1 cellular context compared by ENCODE assay signal in genomic region chr5:145835839-145836222, GRCh38.
TF ChIP-seq lines count a peak whose summit lies in the region.

No MANE protein-coding gene starts in this region.

TF ChIP-seq in HepG2, 621 proteins besides CTCF, POLR2A, EP300 and RAD21 (continues in another document):
- TF ChIP-seq ZMAT5 (CRISPR knock-in tag; IDR thresholded peaks at IDR 0.05; ENCODE audit: borderline replicate concordance, low read depth) (no peak), ZNF20 (CRISPR knock-in tag; IDR thresholded peaks at IDR 0.05) (no peak), KLF9 (CRISPR knock-in tag; IDR thresholded peaks at IDR 0.05; ENCODE audit: low read depth) (no peak), ISL2 (CRISPR knock-in tag; IDR thresholded peaks at IDR 0.05) (no peak), ZNF766 (CRISPR knock-in tag; IDR thresholded peaks at IDR 0.05; ENCODE audit: borderline replicate concordance) (0 out of 2 replicates have a peak, but pooled peaks have one; percentile 13), ZNF781 (CRISPR knock-in tag; IDR thresholded peaks at IDR 0.05; ENCODE audit: borderline replicate concordance, not compliant biosample characterization) (peak; percentile 6), ZNF557 (CRISPR knock-in tag; IDR thresholded peaks at IDR 0.05) (0 out of 2 replicates have a peak, but pooled peaks have one; percentile 49), ZNF3 (CRISPR knock-in tag; IDR thresholded peaks at IDR 0.05) (no peak), ZNF292 (CRISPR knock-in tag; IDR thresholded peaks at IDR 0.05; ENCODE audit: borderline replicate concordance, low read depth) (no peak), ARNTL (CRISPR knock-in tag; IDR thresholded peaks at IDR 0.05) (no peak), ZFAT (CRISPR knock-in tag; conservative IDR thresholded peaks at IDR 0.05) (0 out of 2 replicates have a peak, but pooled peaks have one; percentile 14), CREM (IDR thresholded peaks at IDR 0.05) (no peak), CREM (CRISPR knock-in tag; IDR thresholded peaks at IDR 0.05) (no peak), DPF2 (CRISPR knock-in tag; IDR thresholded peaks at IDR 0.05; ENCODE audit: borderline replicate concordance, low read depth) (no peak), ZZZ3 (CRISPR knock-in tag; IDR thresholded peaks at IDR 0.05; ENCODE audit: borderline replicate concordance) (0 out of 2 replicates have a peak, but pooled peaks have one; percentile 9), NFAT5 (CRISPR knock-in tag; IDR thresholded peaks at IDR 0.05) (0 out of 2 replicates have a peak, but pooled peaks have one; percentile 4), TEF (CRISPR knock-in tag; IDR thresholded peaks at IDR 0.05) (no peak), ZNF598 (CRISPR knock-in tag; IDR thresholded peaks at IDR 0.05; ENCODE audit: borderline replicate concordance) (0 out of 2 replicates have a peak, but pooled peaks have one; percentile 2)
- TF ChIP-seq, protein P1, sequence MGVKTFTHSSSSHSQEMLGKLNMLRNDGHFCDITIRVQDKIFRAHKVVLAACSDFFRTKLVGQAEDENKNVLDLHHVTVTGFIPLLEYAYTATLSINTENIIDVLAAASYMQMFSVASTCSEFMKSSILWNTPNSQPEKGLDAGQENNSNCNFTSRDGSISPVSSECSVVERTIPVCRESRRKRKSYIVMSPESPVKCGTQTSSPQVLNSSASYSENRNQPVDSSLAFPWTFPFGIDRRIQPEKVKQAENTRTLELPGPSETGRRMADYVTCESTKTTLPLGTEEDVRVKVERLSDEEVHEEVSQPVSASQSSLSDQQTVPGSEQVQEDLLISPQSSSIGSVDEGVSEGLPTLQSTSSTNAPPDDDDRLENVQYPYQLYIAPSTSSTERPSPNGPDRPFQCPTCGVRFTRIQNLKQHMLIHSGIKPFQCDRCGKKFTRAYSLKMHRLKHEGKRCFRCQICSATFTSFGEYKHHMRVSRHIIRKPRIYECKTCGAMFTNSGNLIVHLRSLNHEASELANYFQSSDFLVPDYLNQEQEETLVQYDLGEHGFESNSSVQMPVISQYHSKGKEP (CRISPR knock-in tag; IDR thresholded peaks at IDR 0.05): no peak
- TF ChIP-seq, protein P2, sequence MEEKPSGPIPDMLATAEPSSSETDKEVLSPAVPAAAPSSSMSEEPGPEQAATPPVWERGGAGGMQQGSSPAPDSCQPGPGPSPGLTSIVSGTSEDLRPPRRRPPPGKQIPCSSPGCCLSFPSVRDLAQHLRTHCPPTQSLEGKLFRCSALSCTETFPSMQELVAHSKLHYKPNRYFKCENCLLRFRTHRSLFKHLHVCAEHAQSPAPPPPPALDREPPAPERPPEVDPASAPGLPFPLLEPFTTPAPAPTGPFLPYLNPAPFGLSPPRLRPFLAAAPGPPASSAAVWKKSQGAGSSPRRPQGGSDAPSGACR (CRISPR knock-in tag; IDR thresholded peaks at IDR 0.05): no peak
- TF ChIP-seq, protein P3, sequence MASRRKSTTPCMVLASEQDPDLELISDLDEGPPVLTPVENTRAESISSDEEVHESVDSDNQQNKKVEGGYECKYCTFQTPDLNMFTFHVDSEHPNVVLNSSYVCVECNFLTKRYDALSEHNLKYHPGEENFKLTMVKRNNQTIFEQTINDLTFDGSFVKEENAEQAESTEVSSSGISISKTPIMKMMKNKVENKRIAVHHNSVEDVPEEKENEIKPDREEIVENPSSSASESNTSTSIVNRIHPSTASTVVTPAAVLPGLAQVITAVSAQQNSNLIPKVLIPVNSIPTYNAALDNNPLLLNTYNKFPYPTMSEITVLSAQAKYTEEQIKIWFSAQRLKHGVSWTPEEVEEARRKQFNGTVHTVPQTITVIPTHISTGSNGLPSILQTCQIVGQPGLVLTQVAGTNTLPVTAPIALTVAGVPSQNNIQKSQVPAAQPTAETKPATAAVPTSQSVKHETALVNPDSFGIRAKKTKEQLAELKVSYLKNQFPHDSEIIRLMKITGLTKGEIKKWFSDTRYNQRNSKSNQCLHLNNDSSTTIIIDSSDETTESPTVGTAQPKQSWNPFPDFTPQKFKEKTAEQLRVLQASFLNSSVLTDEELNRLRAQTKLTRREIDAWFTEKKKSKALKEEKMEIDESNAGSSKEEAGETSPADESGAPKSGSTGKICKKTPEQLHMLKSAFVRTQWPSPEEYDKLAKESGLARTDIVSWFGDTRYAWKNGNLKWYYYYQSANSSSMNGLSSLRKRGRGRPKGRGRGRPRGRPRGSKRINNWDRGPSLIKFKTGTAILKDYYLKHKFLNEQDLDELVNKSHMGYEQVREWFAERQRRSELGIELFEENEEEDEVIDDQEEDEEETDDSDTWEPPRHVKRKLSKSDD (CRISPR knock-in tag; IDR thresholded peaks at IDR 0.05; ENCODE audit: low read depth): 0 out of 2 replicates have a peak, but pooled peaks have one; percentile 7
- TF ChIP-seq, protein P4, sequence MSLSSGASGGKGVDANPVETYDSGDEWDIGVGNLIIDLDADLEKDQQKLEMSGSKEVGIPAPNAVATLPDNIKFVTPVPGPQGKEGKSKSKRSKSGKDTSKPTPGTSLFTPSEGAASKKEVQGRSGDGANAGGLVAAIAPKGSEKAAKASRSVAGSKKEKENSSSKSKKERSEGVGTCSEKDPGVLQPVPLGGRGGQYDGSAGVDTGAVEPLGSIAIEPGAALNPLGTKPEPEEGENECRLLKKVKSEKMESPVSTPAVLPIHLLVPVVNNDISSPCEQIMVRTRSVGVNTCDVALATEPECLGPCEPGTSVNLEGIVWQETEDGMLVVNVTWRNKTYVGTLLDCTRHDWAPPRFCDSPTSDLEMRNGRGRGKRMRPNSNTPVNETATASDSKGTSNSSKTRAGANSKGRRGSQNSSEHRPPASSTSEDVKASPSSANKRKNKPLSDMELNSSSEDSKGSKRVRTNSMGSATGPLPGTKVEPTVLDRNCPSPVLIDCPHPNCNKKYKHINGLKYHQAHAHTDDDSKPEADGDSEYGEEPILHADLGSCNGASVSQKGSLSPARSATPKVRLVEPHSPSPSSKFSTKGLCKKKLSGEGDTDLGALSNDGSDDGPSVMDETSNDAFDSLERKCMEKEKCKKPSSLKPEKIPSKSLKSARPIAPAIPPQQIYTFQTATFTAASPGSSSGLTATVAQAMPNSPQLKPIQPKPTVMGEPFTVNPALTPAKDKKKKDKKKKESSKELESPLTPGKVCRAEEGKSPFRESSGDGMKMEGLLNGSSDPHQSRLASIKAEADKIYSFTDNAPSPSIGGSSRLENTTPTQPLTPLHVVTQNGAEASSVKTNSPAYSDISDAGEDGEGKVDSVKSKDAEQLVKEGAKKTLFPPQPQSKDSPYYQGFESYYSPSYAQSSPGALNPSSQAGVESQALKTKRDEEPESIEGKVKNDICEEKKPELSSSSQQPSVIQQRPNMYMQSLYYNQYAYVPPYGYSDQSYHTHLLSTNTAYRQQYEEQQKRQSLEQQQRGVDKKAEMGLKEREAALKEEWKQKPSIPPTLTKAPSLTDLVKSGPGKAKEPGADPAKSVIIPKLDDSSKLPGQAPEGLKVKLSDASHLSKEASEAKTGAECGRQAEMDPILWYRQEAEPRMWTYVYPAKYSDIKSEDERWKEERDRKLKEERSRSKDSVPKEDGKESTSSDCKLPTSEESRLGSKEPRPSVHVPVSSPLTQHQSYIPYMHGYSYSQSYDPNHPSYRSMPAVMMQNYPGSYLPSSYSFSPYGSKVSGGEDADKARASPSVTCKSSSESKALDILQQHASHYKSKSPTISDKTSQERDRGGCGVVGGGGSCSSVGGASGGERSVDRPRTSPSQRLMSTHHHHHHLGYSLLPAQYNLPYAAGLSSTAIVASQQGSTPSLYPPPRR (CRISPR knock-in tag; IDR thresholded peaks at IDR 0.05; ENCODE audit: borderline replicate concordance): no peak
- TF ChIP-seq, protein P5, sequence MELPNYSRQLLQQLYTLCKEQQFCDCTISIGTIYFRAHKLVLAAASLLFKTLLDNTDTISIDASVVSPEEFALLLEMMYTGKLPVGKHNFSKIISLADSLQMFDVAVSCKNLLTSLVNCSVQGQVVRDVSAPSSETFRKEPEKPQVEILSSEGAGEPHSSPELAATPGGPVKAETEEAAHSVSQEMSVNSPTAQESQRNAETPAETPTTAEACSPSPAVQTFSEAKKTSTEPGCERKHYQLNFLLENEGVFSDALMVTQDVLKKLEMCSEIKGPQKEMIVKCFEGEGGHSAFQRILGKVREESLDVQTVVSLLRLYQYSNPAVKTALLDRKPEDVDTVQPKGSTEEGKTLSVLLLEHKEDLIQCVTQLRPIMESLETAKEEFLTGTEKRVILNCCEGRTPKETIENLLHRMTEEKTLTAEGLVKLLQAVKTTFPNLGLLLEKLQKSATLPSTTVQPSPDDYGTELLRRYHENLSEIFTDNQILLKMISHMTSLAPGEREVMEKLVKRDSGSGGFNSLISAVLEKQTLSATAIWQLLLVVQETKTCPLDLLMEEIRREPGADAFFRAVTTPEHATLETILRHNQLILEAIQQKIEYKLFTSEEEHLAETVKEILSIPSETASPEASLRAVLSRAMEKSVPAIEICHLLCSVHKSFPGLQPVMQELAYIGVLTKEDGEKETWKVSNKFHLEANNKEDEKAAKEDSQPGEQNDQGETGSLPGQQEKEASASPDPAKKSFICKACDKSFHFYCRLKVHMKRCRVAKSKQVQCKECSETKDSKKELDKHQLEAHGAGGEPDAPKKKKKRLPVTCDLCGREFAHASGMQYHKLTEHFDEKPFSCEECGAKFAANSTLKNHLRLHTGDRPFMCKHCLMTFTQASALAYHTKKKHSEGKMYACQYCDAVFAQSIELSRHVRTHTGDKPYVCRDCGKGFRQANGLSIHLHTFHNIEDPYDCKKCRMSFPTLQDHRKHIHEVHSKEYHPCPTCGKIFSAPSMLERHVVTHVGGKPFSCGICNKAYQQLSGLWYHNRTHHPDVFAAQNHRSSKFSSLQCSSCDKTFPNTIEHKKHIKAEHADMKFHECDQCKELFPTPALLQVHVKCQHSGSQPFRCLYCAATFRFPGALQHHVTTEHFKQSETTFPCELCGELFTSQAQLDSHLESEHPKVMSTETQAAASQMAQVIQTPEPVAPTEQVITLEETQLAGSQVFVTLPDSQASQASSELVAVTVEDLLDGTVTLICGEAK (IDR thresholded peaks at IDR 0.05): no peak
- TF ChIP-seq, protein P5 (CRISPR knock-in tag; IDR thresholded peaks at IDR 0.05): no peak
